ENCODE assay signal across 8 cellular contexts in the genomic region with DNA sequence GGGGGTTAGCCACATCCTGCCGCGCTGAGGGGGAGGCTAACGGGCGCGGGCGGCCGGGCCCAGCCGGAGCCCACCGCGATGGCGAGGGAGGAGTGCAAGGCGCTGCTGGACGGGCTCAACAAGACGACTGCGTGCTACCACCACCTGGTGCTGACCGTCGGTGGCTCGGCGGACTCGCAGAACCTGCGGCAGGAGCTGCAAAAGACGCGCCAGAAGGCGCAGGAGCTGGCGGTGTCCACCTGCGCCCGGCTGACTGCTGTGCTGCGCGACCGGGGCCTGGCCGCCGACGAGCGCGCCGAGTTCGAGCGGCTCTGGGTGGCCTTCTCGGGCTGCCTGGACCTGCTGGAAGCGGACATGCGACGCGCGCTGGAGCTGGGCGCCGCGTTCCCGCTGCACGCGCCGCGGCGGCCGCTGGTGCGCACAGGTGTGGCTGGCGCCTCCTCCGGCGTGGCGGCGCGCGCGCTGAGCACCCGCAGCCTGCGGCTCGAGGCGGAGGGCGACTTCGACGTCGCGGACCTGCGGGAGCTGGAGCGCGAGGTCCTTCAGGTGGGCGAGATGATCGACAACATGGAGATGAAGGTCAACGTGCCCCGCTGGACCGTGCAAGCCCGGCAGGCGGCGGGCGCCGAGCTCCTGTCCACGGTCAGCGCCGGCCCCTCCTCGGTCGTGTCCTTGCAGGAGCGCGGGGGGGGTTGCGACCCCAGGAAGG. TPM values are rescaled to one million over a fixed set of nuclear protein-coding genes. Genes with fewer than 3 reads are reported as not detected.
DNase-seq lines count a peak whose midpoint lies in the region; ATAC-seq and TF ChIP-seq lines count a peak whose summit lies in the region.

No MANE protein-coding gene starts in this region.

- H3K36me3 ChIP-seq in Peyer's patch (no peaks in the 10 kb centered on the region), ectodermal cell (ENCODE audit: control insufficient read depth, insufficient read depth, low read length) (no peaks in the 10 kb centered on the region), muscle layer of colon (ENCODE audit: insufficient read depth, low read length) (no peaks in the 10 kb centered on the region)

- H3K27me3 ChIP-seq in Peyer's patch (no peaks in the 10 kb centered on the region), ectodermal cell (ENCODE audit: control insufficient read depth, insufficient read depth, low read length, poor library complexity, severe bottlenecking) (peaks cover 53% of the 10 kb centered on the region), muscle layer of colon (ENCODE audit: control insufficient read depth in 1 of 2, insufficient read depth in 2 of 2, low read length in 2 of 2) (peaks cover 0 to 13% of the 10 kb centered on the region in 2 donors)

- H3K4me1 ChIP-seq in Peyer's patch (peaks cover 0 to 35% (median 13%) of the 10 kb centered on the region in 4 donors), ectodermal cell (ENCODE audit: control insufficient read depth, insufficient read depth, low read length) (peaks cover 10% of the 10 kb centered on the region), muscle layer of colon (ENCODE audit: insufficient read depth, low read length) (peaks cover 14% of the 10 kb centered on the region)

- H3K9ac ChIP-seq in muscle layer of colon (ENCODE audit: low read length) = no peak overlapping the region

- H3K27ac ChIP-seq in Peyer's patch (peak overlapping the region in 1 of 4 donors; percentile 93), ectodermal cell (ENCODE audit: insufficient read depth, low read depth, low read length, poor library complexity, severe bottlenecking) (peak overlapping the region; percentile 26), muscle layer of colon (ENCODE audit: low read depth, low read length) (no peak overlapping the region)

- TF ChIP-seq CTCF in Peyer's patch (IDR thresholded peaks at IDR 0.05) = peak in 1 of 6 experiments; percentile 12

- peak; percentile 30 for DNase-seq in NCI-H2029 (lab: John Stamatoyannopoulos, UW)
- DNase-seq in NCI-H2029 treated with DMSO at 0.1 percent for 48 hours (lab: John Stamatoyannopoulos, UW) = no peak
- DNase-seq in Peyer's patch = peak in 1 of 3 donors; percentile 67
- no peak for DNase-seq in cerebellum (ENCODE audit: low spot score)

- 4 to 5% methylated on average over 93 of the region's 93 CpGs for WGBS in ectodermal cell, 2 experiments

- H3K4me3 ChIP-seq in Peyer's patch = peak overlapping the region; percentile 90 to 99 (median 94)
- H3K4me3 ChIP-seq in ectodermal cell (ENCODE audit: insufficient read depth, low read depth, low read length) = peak overlapping the region; percentile 22
- H3K4me3 ChIP-seq in muscle layer of colon (ENCODE audit: low read depth in 1 of 2, low read length in 2 of 2) = peak overlapping the region; percentile 80 to 90

- H3K9me3 ChIP-seq in Peyer's patch (no peaks in the 10 kb centered on the region), ectodermal cell (ENCODE audit: control insufficient read depth, low read length) (no peaks in the 10 kb centered on the region), muscle layer of colon (ENCODE audit: low read length) (no peaks in the 10 kb centered on the region)

- no peak for ATAC-seq in GM18858 (IDR thresholded peaks at IDR 0.05; ENCODE audit: unreplicated experiment)
- no peak for ATAC-seq in GM21423 (IDR thresholded peaks at IDR 0.05; ENCODE audit: unreplicated experiment)

- no peak for TF ChIP-seq POLR2A in Peyer's patch (IDR thresholded peaks at IDR 0.05)

RNA-seq across cellular contexts. Expression of a gene that starts 0.7 kb away (rescaled TPM):
- total RNA-seq in Peyer's patch (under 1 TPM in 1 of 4 donors, not detected in 3; 0.67 TPM), cerebellum (1.1 TPM)
- not detected for polyA plus RNA-seq in ectodermal cell (2013, experiment 1 of 4)
- 0.21 TPM for polyA plus RNA-seq in ectodermal cell (2013, experiment 2 of 4)
- 0.11 TPM for polyA plus RNA-seq in ectodermal cell (2013, experiment 3 of 4)
- 0.16 TPM for polyA plus RNA-seq in ectodermal cell (2013, experiment 4 of 4)

RNA-seq across cellular contexts. Expression of a gene that starts 1.4 kb away (rescaled TPM):
- total RNA-seq in Peyer's patch (10 to 100 TPM; 33.2 to 48.0 (median 38.7) TPM), cerebellum (24.7 TPM)
- polyA plus RNA-seq in ectodermal cell (2013, experiment 1 of 4) = 26.2 TPM
- 28.4 TPM for polyA plus RNA-seq in ectodermal cell (2013, experiment 2 of 4)
- 19.3 TPM for polyA plus RNA-seq in ectodermal cell (2013, experiment 3 of 4)
- 21.0 TPM for polyA plus RNA-seq in ectodermal cell (2013, experiment 4 of 4)

RNA-seq across cellular contexts. Expression of a gene that starts 15.3 kb away (rescaled TPM):
- total RNA-seq in Peyer's patch (10 to 100 TPM in 3 of 4 donors, 1 to 10 TPM in 1; 7.4 to 16.6 (median 12.6) TPM), cerebellum (4.4 TPM)
- polyA plus RNA-seq in ectodermal cell (2013, experiment 1 of 4) = 5.4 TPM
- 6.5 TPM for polyA plus RNA-seq in ectodermal cell (2013, experiment 2 of 4)
- polyA plus RNA-seq in ectodermal cell (2013, experiment 3 of 4) = 4.3 TPM
- 4.8 TPM for polyA plus RNA-seq in ectodermal cell (2013, experiment 4 of 4)

RNA-seq across cellular contexts. Expression of a gene that starts 43.2 kb away (rescaled TPM):
- total RNA-seq in Peyer's patch (1 to 10 TPM in 1 of 4 donors, not detected in 3; 1.7 TPM), cerebellum (2.0 TPM)
- polyA plus RNA-seq in ectodermal cell (2013, experiment 1 of 4) = 0.50 TPM
- polyA plus RNA-seq in ectodermal cell (2013, experiment 2 of 4) = 0.20 TPM
- 0.43 TPM for polyA plus RNA-seq in ectodermal cell (2013, experiment 3 of 4)
- 0.16 TPM for polyA plus RNA-seq in ectodermal cell (2013, experiment 4 of 4)

Comparison
In these comparisons a context has a peak if more than half of its experiments do, and no peak if none do; other contexts are left out.
1. H3K4me3 ChIP-seq: peak in every context shown above with its lines; median percentile 94 in Peyer's patch; 85 in muscle layer of colon; 22 in ectodermal cell.